Comparison of ENCODE assay signal across 18 cellular contexts in genomic region chr6:133501675-133502275, GRCh38.
DNase-seq lines count a peak whose midpoint lies in the region; ATAC-seq and TF ChIP-seq lines count a peak whose summit lies in the region.
"Had no signal": no experiment of that assay in that cellular context is flagged by ENCODE, and none has a peak within 500 bp of the region (broad histone marks: within the 10 kb centered on the region; RNA-seq: fewer than 3 reads in every experiment).

No MANE protein-coding gene starts in this region.

- no peak overlapping the region for H2BK120ac ChIP-seq in mesenchymal stem cell (ENCODE audit: low read depth, low read length)

- H3K36me3 ChIP-seq in mesenchymal stem cell (ENCODE audit: control insufficient read depth in 1 of 2, insufficient read depth in 2 of 2, low read depth in 1 of 2, low read length in 2 of 2) = no peaks in the 10 kb centered on the region
- H3K36me3 ChIP-seq in subcutaneous abdominal adipose tissue (ENCODE audit: control insufficient read depth in 5 of 5, insufficient read depth in 5 of 5, low read length in 5 of 5) = no peaks in the 10 kb centered on the region
- H3K36me3 ChIP-seq: breast epithelium, stomach had no signal

- H3K9me3 ChIP-seq in mesenchymal stem cell (ENCODE audit: control insufficient read depth, low read length) = no peaks in the 10 kb centered on the region
- no peaks in the 10 kb centered on the region for H3K9me3 ChIP-seq in subcutaneous abdominal adipose tissue (ENCODE audit: control insufficient read depth in 5 of 5, low read length in 5 of 5)
- H3K9me3 ChIP-seq: BE2C, breast epithelium, stomach had no signal

- H3K27me3 Mint-ChIP-seq in chondrocyte (ENCODE audit: low read depth) = no peaks in the 10 kb centered on the region
- peaks cover 7% of the 10 kb centered on the region for H3K27me3 Mint-ChIP-seq in activated naive CD8-positive, alpha-beta T cell treated with anti-CD3 and anti-CD28 coated beads, Interleukin-2, amount 50 U/mL, for 24 hours

- TF ChIP-seq POLR2A in erythroblast (IDR thresholded peaks at IDR 0.05; ENCODE audit: low read length) = no peak

- no peak for TF ChIP-seq CTCF in chondrocyte (IDR thresholded peaks at IDR 0.05)

- H4K91ac ChIP-seq in mesenchymal stem cell (ENCODE audit: low read length) = no peak overlapping the region

- H3K4me2 ChIP-seq in mesenchymal stem cell (ENCODE audit: low read length, poor library complexity, severe bottlenecking) = no peak overlapping the region

- no peak overlapping the region for H3K23ac ChIP-seq in mesenchymal stem cell (ENCODE audit: low read length in 2 of 2)

- peak overlapping the region; percentile 96 for H3K27ac Mint-ChIP-seq in chondrocyte (ENCODE audit: unreplicated experiment)
- no peak overlapping the region for H3K27ac Mint-ChIP-seq in activated naive CD8-positive, alpha-beta T cell treated with anti-CD3 and anti-CD28 coated beads, Interleukin-2, amount 50 U/mL, for 24 hours
- H3K27ac Mint-ChIP-seq: activated naive CD4-positive, alpha-beta T cell treated with anti-CD3 and anti-CD28 coated beads, Interleukin-2, amount 50 U/mL, for 24 hours; activated T-cell treated with anti-CD3 and anti-CD28 coated beads, Interleukin-2, amount 50 U/mL, for 72 hours had no signal

- DNase-seq in NCI-H1092 treated with DMSO at 0.1 percent for 48 hours (lab: John Stamatoyannopoulos, UW) = peak; percentile 14
- DNase-seq in NCI-H1092 (lab: John Stamatoyannopoulos, UW) = no peak
- DNase-seq in chondrocyte (ENCODE audit: low spot score) = no peak
- no peak for DNase-seq in mesenchymal stem cell
- DNase-seq in activated naive CD8-positive, alpha-beta T cell treated with anti-CD3 and anti-CD28 coated beads, Interleukin-2, amount 50 U/mL, for 24 hours = no peak
- no peak for DNase-seq in erythroblast (lab: John Stamatoyannopoulos, UW)
- no peak for DNase-seq in cerebellar cortex (ENCODE audit: low spot score)
- DNase-seq: activated CD4-positive, alpha-beta T cell treated with anti-CD3 and anti-CD28 coated beads for 1 hour; activated T-cell treated with anti-CD3 and anti-CD28 coated beads, Interleukin-2, amount 50 U/mL, for 72 hours; BE2C; COR-L47; EL; NCI-H1436 treated with DMSO at 0.1 percent for 48 hours; stomach had no signal

- H3K27me3 ChIP-seq in mesenchymal stem cell (ENCODE audit: control insufficient read depth in 1 of 2, insufficient read depth in 1 of 2, low read length in 2 of 2) (peaks cover 0 to 9% of the 10 kb centered on the region in 2 experiments), subcutaneous abdominal adipose tissue (ENCODE audit: control insufficient read depth in 5 of 5, insufficient read depth in 4 of 5, low read length in 5 of 5) (no peaks in the 10 kb centered on the region)
- H3K27me3 ChIP-seq: BE2C, breast epithelium, stomach had no signal

- no peak overlapping the region for H2BK15ac ChIP-seq in mesenchymal stem cell (ENCODE audit: low read depth, poor library complexity, severe bottlenecking)

- no peak for ATAC-seq in activated naive CD8-positive, alpha-beta T cell treated with anti-CD3 and anti-CD28 coated beads, Interleukin-2, amount 50 U/mL, for 24 hours
- ATAC-seq: activated T-cell treated with anti-CD3 and anti-CD28 coated beads, Interleukin-2, amount 50 U/mL, for 72 hours had no signal

- H2BK5ac ChIP-seq in mesenchymal stem cell (ENCODE audit: low read depth, low read length, poor library complexity, severe bottlenecking) = no peak overlapping the region

- no peak overlapping the region for H2BK12ac ChIP-seq in mesenchymal stem cell (ENCODE audit: low read length in 2 of 2)

- H3K4me1 ChIP-seq in mesenchymal stem cell (ENCODE audit: control insufficient read depth, insufficient read depth, low read depth, low read length) = peaks cover 5% of the 10 kb centered on the region
- H3K4me1 ChIP-seq in subcutaneous abdominal adipose tissue (ENCODE audit: control insufficient read depth in 5 of 5, insufficient read depth in 5 of 5, low read length in 5 of 5) = peaks cover 0 to 53% (median 41%) of the 10 kb centered on the region in 5 donors
- H3K4me1 ChIP-seq: breast epithelium had no signal

- H4K8ac ChIP-seq in mesenchymal stem cell (ENCODE audit: low read length) = no peak overlapping the region

- H3K27ac ChIP-seq in mesenchymal stem cell (ENCODE audit: low read length, poor library complexity, severe bottlenecking) = peak overlapping the region; percentile 95
- H3K27ac ChIP-seq in subcutaneous abdominal adipose tissue (ENCODE audit: low read depth, low read length) = peak overlapping the region; percentile 82
- H3K27ac ChIP-seq: 22Rv1 had no signal

- no peak overlapping the region for H2AFZ ChIP-seq in mesenchymal stem cell (ENCODE audit: low read depth, low read length)

- no peak overlapping the region for H3K14ac ChIP-seq in mesenchymal stem cell (ENCODE audit: low read length in 2 of 2)

- no peaks in the 10 kb centered on the region for H3K9me3 Mint-ChIP-seq in chondrocyte (ENCODE audit: low read depth)
- H3K9me3 Mint-ChIP-seq in activated naive CD8-positive, alpha-beta T cell treated with anti-CD3 and anti-CD28 coated beads, Interleukin-2, amount 50 U/mL, for 24 hours = no peaks in the 10 kb centered on the region
- H3K9me3 Mint-ChIP-seq: activated naive CD4-positive, alpha-beta T cell treated with anti-CD3 and anti-CD28 coated beads, Interleukin-2, amount 50 U/mL, for 24 hours had no signal

- no peak overlapping the region for H3K18ac ChIP-seq in mesenchymal stem cell (ENCODE audit: low read depth in 1 of 2, low read length in 2 of 2)

- H2AK5ac ChIP-seq in mesenchymal stem cell (ENCODE audit: low read length, severe bottlenecking) = peak overlapping the region; percentile 79

- H3K4me1 Mint-ChIP-seq in chondrocyte (ENCODE audit: low read depth) = peaks cover 57% of the 10 kb centered on the region
- H3K4me1 Mint-ChIP-seq in activated naive CD8-positive, alpha-beta T cell treated with anti-CD3 and anti-CD28 coated beads, Interleukin-2, amount 50 U/mL, for 24 hours = no peaks in the 10 kb centered on the region
- H3K4me1 Mint-ChIP-seq: activated naive CD4-positive, alpha-beta T cell treated with anti-CD3 and anti-CD28 coated beads, Interleukin-2, amount 50 U/mL, for 24 hours had no signal

- 56% methylated on average over 3 of the region's 4 CpGs for WGBS in mesenchymal stem cell

- H3K79me1 ChIP-seq in mesenchymal stem cell (replicated peaks; ENCODE audit: low read length, poor library complexity, severe bottlenecking) = no peaks in the 10 kb centered on the region

- H3K36me3 Mint-ChIP-seq in chondrocyte (ENCODE audit: low read depth) = no peaks in the 10 kb centered on the region
- no peaks in the 10 kb centered on the region for H3K36me3 Mint-ChIP-seq in activated naive CD8-positive, alpha-beta T cell treated with anti-CD3 and anti-CD28 coated beads, Interleukin-2, amount 50 U/mL, for 24 hours (ENCODE audit: low read depth)
- H3K36me3 Mint-ChIP-seq: activated naive CD4-positive, alpha-beta T cell treated with anti-CD3 and anti-CD28 coated beads, Interleukin-2, amount 50 U/mL, for 24 hours had no signal

- peak overlapping the region; percentile 71 for H3K9ac ChIP-seq in mesenchymal stem cell (ENCODE audit: low read length)
- H3K9ac ChIP-seq in subcutaneous abdominal adipose tissue (ENCODE audit: low read length in 5 of 5) = no peak overlapping the region

- no peak overlapping the region for H3K4me3 Mint-ChIP-seq in chondrocyte (ENCODE audit: unreplicated experiment)
- no peak overlapping the region for H3K4me3 Mint-ChIP-seq in activated naive CD8-positive, alpha-beta T cell treated with anti-CD3 and anti-CD28 coated beads, Interleukin-2, amount 50 U/mL, for 24 hours
- H3K4me3 Mint-ChIP-seq: activated naive CD4-positive, alpha-beta T cell treated with anti-CD3 and anti-CD28 coated beads, Interleukin-2, amount 50 U/mL, for 24 hours; activated T-cell treated with anti-CD3 and anti-CD28 coated beads, Interleukin-2, amount 50 U/mL, for 72 hours had no signal

- no peak overlapping the region for H3K4ac ChIP-seq in mesenchymal stem cell (ENCODE audit: low read depth in 1 of 2, low read length in 2 of 2)

- H3K4me3 ChIP-seq in mesenchymal stem cell (ENCODE audit: insufficient read depth in 1 of 2, low read depth in 1 of 2, low read length in 2 of 2) (no peak overlapping the region), subcutaneous abdominal adipose tissue (ENCODE audit: low read depth in 1 of 5, low read length in 5 of 5) (no peak overlapping the region)
- H3K4me3 ChIP-seq: breast epithelium, stomach had no signal
